10 cellular contexts compared by ENCODE assay signal in the genomic region with DNA sequence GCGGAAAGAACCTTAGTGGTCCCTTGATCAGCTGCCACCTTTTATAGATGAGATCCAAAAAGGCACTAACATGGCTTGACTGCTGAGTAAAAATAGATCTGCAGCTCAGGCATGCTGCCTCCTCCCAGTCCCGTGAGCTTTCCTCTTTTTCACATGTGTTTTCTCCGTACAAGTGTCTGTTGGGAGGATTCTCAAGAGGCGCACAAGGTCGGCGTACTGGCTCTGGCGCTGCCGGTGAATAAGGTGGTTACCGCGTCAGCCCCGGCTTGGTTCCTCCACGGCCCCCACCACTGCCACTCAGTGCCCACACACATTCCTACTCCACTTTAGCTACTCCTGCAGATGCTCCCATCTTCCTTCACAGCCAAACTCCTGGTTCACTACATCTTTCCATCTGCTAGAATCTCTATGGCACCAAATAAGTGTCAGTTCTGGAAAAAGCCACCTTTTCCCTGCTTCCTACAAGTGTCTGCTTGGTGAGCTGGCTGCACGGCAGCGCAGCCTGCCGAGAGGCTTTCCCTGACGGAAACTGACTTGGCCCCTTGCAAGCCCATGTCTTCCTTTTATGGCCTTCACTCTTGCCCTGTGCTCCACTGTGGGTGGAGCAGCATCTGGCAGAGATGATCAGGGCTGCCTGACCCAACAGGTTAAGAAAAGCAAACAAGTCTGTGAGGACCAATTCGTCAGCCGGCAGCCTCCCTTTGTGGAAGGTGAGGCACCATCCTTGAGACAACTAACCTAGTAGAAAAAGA.
A peak's percentile ranks its signal among the peaks of the same experiment; 100 is the strongest.
DNase-seq lines count a peak whose midpoint lies in the region; TF ChIP-seq lines count a peak whose summit lies in the region.
"Had no signal": no experiment of that assay in that cellular context is flagged by ENCODE, and none has a peak within 500 bp of the region (broad histone marks: within the 10 kb centered on the region; RNA-seq: fewer than 3 reads in every experiment).

No MANE protein-coding gene starts in this region.

- DNase-seq in DMS 273 (lab: John Stamatoyannopoulos, UW; ENCODE audit: unreplicated experiment): peak; percentile 77
- DNase-seq in adrenal gland: peak in 4 of 7 donors; percentile 33 to 69 (median 39)
- DNase-seq in cardiac septum (ENCODE audit: low spot score): peak; percentile 86
- peak; percentile 93 for DNase-seq in prostate gland (ENCODE audit: low spot score)
- no peak for DNase-seq in GM10266 (ENCODE audit: extremely low spot score)
- DNase-seq in PC-9: no peak
- no peak for DNase-seq in LoVo (ENCODE audit: low spot score)
- no peak for DNase-seq in activated naive CD8-positive, alpha-beta T cell treated with anti-CD3 and anti-CD28 coated beads for 36 hours
- DNase-seq: activated CD8-positive, alpha-beta T cell treated with anti-CD3 and anti-CD28 coated beads, Interleukin-2, amount 10 ng/mL, durations not matched to agents 7 days and 5 days had no signal

- H3K4me1 ChIP-seq in adrenal gland (replicated peaks in 1 of 2) (peaks cover 0 to 32% of the 10 kb centered on the region in 2 donors), prostate gland (replicated peaks) (peaks cover 19% of the 10 kb centered on the region), PC-9 (replicated peaks; ENCODE audit: insufficient read depth) (no peaks in the 10 kb centered on the region)

- H3K4me2 ChIP-seq in PC-9: no peak overlapping the region

- no peaks in the 10 kb centered on the region for H3K9me2 ChIP-seq in PC-9 (ENCODE audit: insufficient read depth)

- peaks cover 15% of the 10 kb centered on the region for H3K36me3 Mint-ChIP-seq in activated naive CD8-positive, alpha-beta T cell treated with anti-CD3 and anti-CD28 coated beads for 36 hours

- H3K4me1 Mint-ChIP-seq in activated naive CD8-positive, alpha-beta T cell treated with anti-CD3 and anti-CD28 coated beads for 36 hours: peaks cover 9% of the 10 kb centered on the region

- H3K27me3 Mint-ChIP-seq in activated naive CD8-positive, alpha-beta T cell treated with anti-CD3 and anti-CD28 coated beads for 36 hours: no peaks in the 10 kb centered on the region

- H3K79me2 ChIP-seq in PC-9 (ENCODE audit: low read depth): no peaks in the 10 kb centered on the region

- intact Hi-C loops in adrenal gland (cut with DNase I) (no loop called here), cardiac septum (cut with DNase I) (no loop called here), prostate gland (cut with DNase I) (no loop called here), PC-9 (cut with micrococcal nuclease; ENCODE audit: unreplicated experiment) (no loop called here)

- no peak overlapping the region for H3K27ac Mint-ChIP-seq in activated naive CD8-positive, alpha-beta T cell treated with anti-CD3 and anti-CD28 coated beads for 36 hours
- H3K27ac Mint-ChIP-seq: activated CD8-positive, alpha-beta T cell treated with anti-CD3 and anti-CD28 coated beads, Interleukin-2, amount 10 ng/mL, durations not matched to agents 7 days and 5 days had no signal

- BruUV-seq in PC-9 (replicated peaks; lab: Mats Ljungman, UMichigan): no TSS peak

- no peaks in the 10 kb centered on the region for H3K27me3 ChIP-seq in adrenal gland
- no peaks in the 10 kb centered on the region for H3K27me3 ChIP-seq in prostate gland (replicated peaks; ENCODE audit: insufficient read depth)
- H3K27me3 ChIP-seq in PC-9 (ENCODE audit: insufficient read depth, low read depth): no peaks in the 10 kb centered on the region

- H3K4me3 ChIP-seq in adrenal gland (no peak overlapping the region), prostate gland (no peak overlapping the region), PC-9 (no peak overlapping the region)
- H3K4me3 ChIP-seq: K562 had no signal

- no peaks in the 10 kb centered on the region for H3F3A ChIP-seq in PC-9 (ENCODE audit: insufficient read depth, low read depth)

- H3K9me3 Mint-ChIP-seq in activated naive CD8-positive, alpha-beta T cell treated with anti-CD3 and anti-CD28 coated beads for 36 hours: no peaks in the 10 kb centered on the region

- H2AFZ ChIP-seq in PC-9: no peak overlapping the region

- peaks cover 0 to 38% of the 10 kb centered on the region in 2 donors for H3K36me3 ChIP-seq in adrenal gland (replicated peaks in 1 of 2)
- H3K36me3 ChIP-seq in prostate gland: no peaks in the 10 kb centered on the region
- H3K36me3 ChIP-seq in PC-9 (ENCODE audit: low read depth): no peaks in the 10 kb centered on the region

- peak overlapping the region in 1 of 5 donors; percentile 2 for H3K27ac ChIP-seq in adrenal gland
- H3K27ac ChIP-seq in prostate gland: peak overlapping the region; percentile 77 to 79
- no peak overlapping the region for H3K27ac ChIP-seq in PC-9

- TF ChIP-seq POLR2A in adrenal gland (IDR thresholded peaks at IDR 0.05): no peak
- peak; percentile 41 for TF ChIP-seq POLR2A in prostate gland (IDR thresholded peaks at IDR 0.05)

- no peaks in the 10 kb centered on the region for H4K20me1 ChIP-seq in PC-9 (ENCODE audit: insufficient read depth)

- WGBS in adrenal gland, 4 donors: 71 to 95% (median 86%) methylated on average over 18 of the region's 18 CpGs
- WGBS in prostate gland: 39% methylated on average over 18 of the region's 18 CpGs

- POLR2A ChIA-PET in PC-9 (lab: Charles Lee; ENCODE audit: unreplicated experiment): no interaction called here

- no peak overlapping the region for H3K4me3 Mint-ChIP-seq in activated naive CD8-positive, alpha-beta T cell treated with anti-CD3 and anti-CD28 coated beads for 36 hours
- H3K4me3 Mint-ChIP-seq: activated CD8-positive, alpha-beta T cell treated with anti-CD3 and anti-CD28 coated beads, Interleukin-2, amount 10 ng/mL, durations not matched to agents 7 days and 5 days had no signal

- TF ChIP-seq CTCF in adrenal gland (IDR thresholded peaks at IDR 0.05) (no peak), prostate gland (IDR thresholded peaks at IDR 0.05) (peak in 1 of 4 experiments; percentile 27), GM10266 (IDR thresholded peaks at IDR 0.05; ENCODE audit: control insufficient read depth, insufficient read depth, low read depth, missing control alignments) (no peak), PC-9 (conservative IDR thresholded peaks at IDR 0.05) (no peak)

- CTCF ChIA-PET in PC-9 (lab: Charles Lee): no interaction called here

- H3K9me3 ChIP-seq in adrenal gland (replicated peaks in 1 of 3): no peaks in the 10 kb centered on the region
- no peaks in the 10 kb centered on the region for H3K9me3 ChIP-seq in prostate gland
- H3K9me3 ChIP-seq in PC-9 (ENCODE audit: insufficient read depth, low read depth): no peaks in the 10 kb centered on the region

Comparison
In these comparisons a context has a peak if more than half of its experiments do, and no peak if none do; other contexts are left out.
1. DNase-seq: peak in DMS 273 (single experiment), adrenal gland (4 of 7), cardiac septum (single experiment) and prostate gland (single experiment); none in GM10266 (single experiment), PC-9 (0 of 2), LoVo (single experiment) and activated naive CD8-positive, alpha-beta T cell treated with anti-CD3 and anti-CD28 coated beads for 36 hours (single experiment).